24 cellular contexts compared by ENCODE assay signal in the genomic region with DNA sequence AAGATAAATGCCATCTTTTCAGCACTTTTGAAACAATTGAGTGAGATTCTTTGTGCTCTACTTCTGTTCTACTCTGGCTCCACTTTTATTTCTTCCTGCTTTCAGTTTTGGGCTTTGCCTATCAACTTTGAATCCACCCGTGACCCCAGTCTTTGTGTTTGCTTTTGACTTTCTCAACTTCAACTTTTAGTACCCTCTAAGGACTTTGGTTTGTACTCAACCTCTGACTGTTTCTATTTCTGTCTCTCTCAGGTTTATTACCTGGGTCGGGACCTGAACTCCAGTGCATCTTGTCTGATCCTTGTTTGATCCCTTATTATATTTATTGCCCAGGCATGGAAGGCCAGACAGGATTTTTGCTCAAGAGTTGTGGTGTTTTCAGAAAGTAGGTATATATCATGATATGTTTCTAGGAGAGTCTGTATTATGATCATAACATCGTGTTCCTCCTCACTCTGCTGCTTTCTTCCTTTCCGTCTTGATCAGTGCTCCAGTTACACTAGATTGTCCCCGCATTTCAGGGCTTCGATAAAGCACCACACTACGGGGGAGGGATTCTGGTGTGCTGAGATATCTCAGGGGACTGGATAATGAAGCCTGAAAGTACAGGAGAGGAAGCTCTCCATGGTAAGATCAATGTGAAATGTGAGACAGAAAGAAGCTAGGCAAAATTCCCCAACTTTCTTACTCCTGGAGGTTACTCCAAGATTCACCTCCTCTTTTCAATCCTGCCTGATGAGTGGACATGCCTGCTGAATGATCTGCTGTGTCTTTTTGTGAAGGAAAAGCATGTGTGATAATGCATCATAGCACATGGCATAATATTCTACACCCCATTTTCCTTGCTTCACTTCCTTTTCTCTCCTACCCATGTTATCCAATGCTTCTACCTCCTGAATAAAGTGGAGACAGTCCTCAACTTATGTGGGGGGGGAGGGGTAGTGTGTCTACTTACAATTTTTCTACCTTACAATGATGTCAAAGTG.
"Had no signal": no experiment of that assay in that cellular context is flagged by ENCODE, and none has a peak within 500 bp of the region (broad histone marks: within the 10 kb centered on the region; RNA-seq: fewer than 3 reads in every experiment).

No MANE protein-coding gene starts in this region.

- H3K27me3 ChIP-seq: adrenal gland had no signal

- FAIRE-seq: RCC 7860, TTC549 had no signal

- DNase-seq: activated CD4-positive, alpha-beta T cell treated with anti-CD3 and anti-CD28 coated beads for 4 hours; activated CD8-positive, alpha-beta memory T cell treated with anti-CD3 and anti-CD28 coated beads, Interleukin-2, amount 50 U/mL, for 4 hours; activated CD8-positive, alpha-beta T cell treated with anti-CD3 and anti-CD28 coated beads for 36 hours; activated gamma-delta T cell treated with Interleukin-2 at 50 U/mL for 16 hours; activated naive CD4-positive, alpha-beta T cell treated with anti-CD3 and anti-CD28 coated beads, Interleukin-2, amount 50 U/mL, for 16 hours; activated naive CD8-positive, alpha-beta T cell treated with anti-CD3 and anti-CD28 coated beads, Interleukin-2, amount 10 ng/mL, durations not matched to agents 7 days and 5 days; activated T-cell treated with anti-CD3 and anti-CD28 coated beads, Interleukin-2, amount 50 U/mL, for 72 hours; adrenal gland; anterior cingulate cortex; Karpas-422; NCI-H146; NCI-H187 treated with DMSO at 0.1 percent for 48 hours; NCI-H2081 treated with DMSO at 0.1 percent for 48 hours; NCI-H2171 treated with DMSO at 0.1 percent for 48 hours; NCI-H226; NCI-H526 treated with DMSO at 0.1 percent for 48 hours; NCI-H82; PC-3; SHP77; T-helper 17 cell; T-helper 9 cell had no signal

- H3K9me3 ChIP-seq: adrenal gland had no signal

- ATAC-seq: activated CD4-positive, CD25-positive, alpha-beta regulatory T cell treated with anti-CD3 and anti-CD28 coated beads, Interleukin-2, amount 50 U/mL, for 24 hours; activated CD8-positive, alpha-beta T cell treated with anti-CD3 and anti-CD28 coated beads for 36 hours; activated T-cell treated with anti-CD3 and anti-CD28 coated beads, Interleukin-2, amount 50 U/mL, for 72 hours; PC-3; T-helper 17 cell had no signal

- H3K4me3 ChIP-seq: adrenal gland had no signal

- H3K36me3 ChIP-seq: adrenal gland had no signal

- H3K27ac ChIP-seq: adrenal gland had no signal

- H3K4me1 ChIP-seq: adrenal gland had no signal
